ENCODE assay signal across 12 cellular contexts in the genomic region with DNA sequence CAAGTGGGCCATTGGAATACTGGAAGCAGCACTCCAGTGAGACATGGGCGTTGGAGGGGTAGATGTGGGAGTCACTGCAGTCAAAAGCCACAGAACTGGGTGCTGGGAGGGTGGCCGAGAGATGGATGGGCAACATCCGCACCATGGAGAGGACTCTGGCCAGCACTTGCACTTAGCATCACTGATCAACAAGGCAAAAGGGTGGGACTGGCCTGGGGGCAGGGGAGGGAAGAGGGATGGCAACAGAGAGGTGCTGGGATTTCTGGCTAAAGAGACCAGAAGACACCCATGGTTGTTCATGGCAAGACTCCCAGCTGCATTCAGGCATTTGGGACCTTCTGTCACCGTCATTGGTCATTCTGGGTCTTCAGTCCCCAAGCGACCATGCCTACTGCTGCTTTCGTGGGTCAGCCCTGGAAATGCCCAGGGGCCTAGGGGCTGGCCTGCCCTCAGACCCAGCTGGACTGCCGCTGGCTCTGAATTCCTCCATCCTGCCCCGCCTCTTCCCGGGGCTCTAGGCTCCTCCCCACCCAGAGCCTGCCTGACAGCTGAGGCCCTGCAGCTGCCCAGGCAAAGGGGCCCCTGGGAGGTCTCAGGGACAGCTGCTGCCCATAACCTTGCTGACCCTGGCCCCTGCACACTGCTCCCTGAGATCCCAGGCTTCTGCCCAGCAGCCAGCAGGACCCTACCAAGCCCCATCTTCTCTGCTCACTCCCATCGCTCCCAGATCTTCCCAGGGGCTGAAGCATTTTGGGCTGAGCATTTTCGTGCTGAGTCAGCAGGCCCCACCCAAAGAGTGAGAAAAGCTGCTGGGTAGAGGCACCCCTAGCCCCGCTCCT. TPM values are rescaled to one million over a fixed set of nuclear protein-coding genes. Genes with fewer than 3 reads are reported as not detected.
DNase-seq lines count a peak whose midpoint lies in the region; ATAC-seq, FAIRE-seq and TF ChIP-seq lines count a peak whose summit lies in the region.
"Had no signal": no experiment of that assay in that cellular context is flagged by ENCODE, and none has a peak within 500 bp of the region (broad histone marks: within the 10 kb centered on the region; RNA-seq: fewer than 3 reads in every experiment).

No MANE protein-coding gene starts in this region.

- no peaks in the 10 kb centered on the region for H3K9me3 ChIP-seq in A549
- no peaks in the 10 kb centered on the region for H3K9me3 ChIP-seq in Peyer's patch

- peaks cover 4% of the 10 kb centered on the region for H3K36me3 Mint-ChIP-seq in nephron (ENCODE audit: low read depth)
- H3K36me3 Mint-ChIP-seq in activated T-cell treated with anti-CD3 and anti-CD28 coated beads, Interleukin-2, amount 50 U/mL, for 72 hours (ENCODE audit: insufficient read depth in 2 of 2): peaks cover 3 to 11% of the 10 kb centered on the region in 2 donors

- CTCF ChIA-PET in A549 (lab: Yijun Ruan, JAX): interaction anchor here (0.6 to 78.3 kb wide), 3 partner anchors 14 to 66 kb away, joined by 4 to 3090 read pairs (median 3090); partner anchors contain the start of genes CDC42EP2, DPF2, POLA2 and TIGD3

- POLR2A ChIA-PET in A549 (lab: Yijun Ruan, JAX): no interaction called here

- H3K36me3 ChIP-seq in Peyer's patch: no peaks in the 10 kb centered on the region

- no peaks in the 10 kb centered on the region for H3K9me3 Mint-ChIP-seq in nephron
- H3K9me3 Mint-ChIP-seq in activated T-cell treated with anti-CD3 and anti-CD28 coated beads, Interleukin-2, amount 50 U/mL, for 72 hours: no peaks in the 10 kb centered on the region

- H3K4me3 Mint-ChIP-seq in nephron: peak overlapping the region; percentile 40 to 48 (median 45)
- no peak overlapping the region for H3K4me3 Mint-ChIP-seq in activated T-cell treated with anti-CD3 and anti-CD28 coated beads, Interleukin-2, amount 50 U/mL, for 72 hours

- peak overlapping the region in 1 of 2 experiments; percentile 66; a peak in 1 of 6 replicates for H3K27ac ChIP-seq in A549
- H3K27ac ChIP-seq in Peyer's patch: peak overlapping the region in 3 of 4 donors; percentile 13 to 45 (median 22)
- H3K27ac ChIP-seq in foreskin keratinocyte: no peak overlapping the region
- H3K27ac ChIP-seq: coronary artery had no signal

- peak; percentile 52 to 56; a peak in 4 of 6 replicates for ATAC-seq in A549
- peak; percentile 21 for ATAC-seq in foreskin keratinocyte
- no peak for ATAC-seq in activated T-cell treated with anti-CD3 and anti-CD28 coated beads, Interleukin-2, amount 50 U/mL, for 72 hours (replicated peaks in 1 of 2)
- ATAC-seq in HG03097 (IDR thresholded peaks at IDR 0.05; ENCODE audit: low FRiP score, unreplicated experiment): no peak

- peak overlapping the region; percentile 91 to 98 (median 97) for H3K27ac Mint-ChIP-seq in nephron
- no peak overlapping the region for H3K27ac Mint-ChIP-seq in activated T-cell treated with anti-CD3 and anti-CD28 coated beads, Interleukin-2, amount 50 U/mL, for 72 hours

- DNase-seq in A549 (ENCODE audit: low read depth in 1 of 2, low spot score in 1 of 2): no peak
- no peak for DNase-seq in Peyer's patch
- DNase-seq in foreskin keratinocyte: no peak
- DNase-seq in effector CD8-positive, alpha-beta T cell (lab: John Stamatoyannopoulos, UW): no peak
- DNase-seq in NCI-H748 treated with DMSO at 0.1 percent for 48 hours (lab: John Stamatoyannopoulos, UW): no peak
- no peak for DNase-seq in activated T-cell treated with anti-CD3 and anti-CD28 coated beads, Interleukin-2, amount 50 U/mL, for 72 hours
- DNase-seq: stimulated activated CD4-positive, alpha-beta T cell treated with anti-CD3 and anti-CD28 coated beads, Interleukin-4, amount 100 ng/mL, for 4 hours had no signal

- no peak for TF ChIP-seq POLR2A in A549 (IDR thresholded peaks at IDR 0.05; ENCODE audit: low read length)
- no peak for TF ChIP-seq POLR2A in Peyer's patch (IDR thresholded peaks at IDR 0.05)

- H3K4me1 Mint-ChIP-seq in nephron: peaks cover 68% of the 10 kb centered on the region
- no peaks in the 10 kb centered on the region for H3K4me1 Mint-ChIP-seq in activated T-cell treated with anti-CD3 and anti-CD28 coated beads, Interleukin-2, amount 50 U/mL, for 72 hours (ENCODE audit: low read depth)

- H3K27me3 ChIP-seq in Peyer's patch (no peaks in the 10 kb centered on the region), foreskin keratinocyte (no peaks in the 10 kb centered on the region)

- 82% methylated on average over 12 of the region's 12 CpGs for WGBS in A549 (ENCODE audit: missing lambda C conversion rate)

- FAIRE-seq in A549 (lab: Jason Lieb, UNC): no peak
- FAIRE-seq: RCC 7860 had no signal

- TF ChIP-seq EP300 in A549 (IDR thresholded peaks at IDR 0.05): no peak

- no peak for TF ChIP-seq RAD21 in A549 (conservative IDR thresholded peaks at IDR 0.05 in 1 of 2, IDR thresholded peaks at IDR 0.05 in 1 of 2)

- peaks cover 18% of the 10 kb centered on the region for H3K4me1 ChIP-seq in A549
- H3K4me1 ChIP-seq in Peyer's patch: peaks cover 0 to 44% (median 0%) of the 10 kb centered on the region in 4 donors
- no peaks in the 10 kb centered on the region for H3K4me1 ChIP-seq in foreskin keratinocyte

- H3K4me2 ChIP-seq in A549: no peak overlapping the region

- H3K27me3 Mint-ChIP-seq in nephron (ENCODE audit: low read depth): peaks cover 4% of the 10 kb centered on the region
- no peaks in the 10 kb centered on the region for H3K27me3 Mint-ChIP-seq in activated T-cell treated with anti-CD3 and anti-CD28 coated beads, Interleukin-2, amount 50 U/mL, for 72 hours (ENCODE audit: low read depth)

- H3K4me3 ChIP-seq in A549 (no peak overlapping the region), Peyer's patch (no peak overlapping the region)
- H3K4me3 ChIP-seq: coronary artery had no signal

- no peak for TF ChIP-seq CTCF in A549 (IDR thresholded peaks at IDR 0.05)
- no peak for TF ChIP-seq CTCF in Peyer's patch (IDR thresholded peaks at IDR 0.05)
- no peak for TF ChIP-seq CTCF in foreskin keratinocyte (conservative IDR thresholded peaks at IDR 0.05)
- TF ChIP-seq CTCF in nephron (IDR thresholded peaks at IDR 0.05; ENCODE audit: unreplicated experiment in 3 of 3): no peak

TF ChIP-seq in A549, 52 proteins besides CTCF, POLR2A, EP300 and RAD21:
- TF ChIP-seq ZFP36 (IDR thresholded peaks at IDR 0.05; ENCODE audit: borderline replicate concordance, partially characterized antibody) (no peak), JUNB (IDR thresholded peaks at IDR 0.05) (no peak), TFCP2L1 (CRISPR knock-in tag; IDR thresholded peaks at IDR 0.05) (no peak), MAFK (IDR thresholded peaks at IDR 0.05; ENCODE audit: partially characterized antibody) (peak; percentile 96)

RNA-seq across cellular contexts. Expression of gene CDC42EP2, which starts 13.0 kb away (rescaled TPM):
- polyA plus RNA-seq in A549 (2011; rRNA removed) (3.0 and 3.7 TPM in 2 replicates), A549 (2017; fragmentation: RNase III; extraction: RNeasy Plus Mini Kit Qiagen cat#74134 plus additional on column Dnase treatment) (8.0 to 10.1 TPM (median 8.5 TPM) in 3 replicates), foreskin keratinocyte (26.2 and 31.5 TPM in 2 replicates)
- polyA plus RNA-seq in A549 (2012; cell fraction: cytosol; rRNA removed): 5.1 and 5.7 TPM in 2 replicates
- polyA plus RNA-seq in A549 (2012; cell fraction: nucleus; rRNA removed): 8.7 and 14.7 TPM in 2 replicates
- 6.1 and 10.5 TPM in 2 replicates for polyA minus RNA-seq in A549 (2011; rRNA and poly(A)+ RNA removed)
- total RNA-seq in Peyer's patch (10 to 100 TPM; 13.2 to 26.9 (median 24.7) TPM), foreskin keratinocyte (20.3 and 22.2 TPM in 2 replicates)
- 1 to 10 TPM; 1.4 to 2.3 TPM for total RNA-seq in activated T-cell treated with anti-CD3 and anti-CD28 coated beads, Interleukin-2, amount 50 U/mL, for 72 hours

RNA-seq across cellular contexts. Expression of gene DPF2, which starts 31.9 kb away (rescaled TPM):
- 35.6 and 36.3 TPM in 2 replicates for polyA plus RNA-seq in A549 (2011; rRNA removed)
- polyA plus RNA-seq in A549 (2012; cell fraction: cytosol; rRNA removed): 41.8 and 42.1 TPM in 2 replicates
- polyA plus RNA-seq in A549 (2012; cell fraction: nucleus; rRNA removed): 58.6 and 62.1 TPM in 2 replicates
- 34.8 to 39.8 TPM (median 35.7 TPM) in 3 replicates for polyA plus RNA-seq in A549 (2017; fragmentation: RNase III; extraction: RNeasy Plus Mini Kit Qiagen cat#74134 plus additional on column Dnase treatment)
- polyA minus RNA-seq in A549 (2011; rRNA and poly(A)+ RNA removed): 45.4 and 46.9 TPM in 2 replicates
- 10 to 100 TPM; 25.0 to 47.0 (median 39.5) TPM for total RNA-seq in Peyer's patch
- total RNA-seq in foreskin keratinocyte: 29.1 and 31.7 TPM in 2 replicates
- 38.0 and 38.7 TPM in 2 replicates for polyA plus RNA-seq in foreskin keratinocyte
- total RNA-seq in activated T-cell treated with anti-CD3 and anti-CD28 coated beads, Interleukin-2, amount 50 U/mL, for 72 hours: 100 to 1,000 TPM; 110 to 139 TPM

RNA-seq across cellular contexts. Expression of gene POLA2, which starts 39.9 kb away (rescaled TPM):
- polyA plus RNA-seq in A549 (2011; rRNA removed) (52.3 and 55.6 TPM in 2 replicates), A549 (2017; fragmentation: RNase III; extraction: RNeasy Plus Mini Kit Qiagen cat#74134 plus additional on column Dnase treatment) (33.8 to 34.5 TPM (median 34.1 TPM) in 3 replicates), foreskin keratinocyte (39.8 and 42.7 TPM in 2 replicates)
- polyA plus RNA-seq in A549 (2012; cell fraction: cytosol; rRNA removed): 39.9 and 40.1 TPM in 2 replicates
- 57.3 and 71.4 TPM in 2 replicates for polyA plus RNA-seq in A549 (2012; cell fraction: nucleus; rRNA removed)
- polyA minus RNA-seq in A549 (2011; rRNA and poly(A)+ RNA removed): 48.8 and 54.1 TPM in 2 replicates
- total RNA-seq in Peyer's patch (10 to 100 TPM in 2 of 4 donors, 1 to 10 TPM in 2; 6.8 to 25.6 (median 13.1) TPM), foreskin keratinocyte (30.6 and 30.8 TPM in 2 replicates)
- 10 to 100 TPM; 54.2 to 67.0 TPM for total RNA-seq in activated T-cell treated with anti-CD3 and anti-CD28 coated beads, Interleukin-2, amount 50 U/mL, for 72 hours

RNA-seq across cellular contexts. Expression of gene TIGD3, which starts 52.8 kb away (rescaled TPM):
- polyA plus RNA-seq in A549 (2011; rRNA removed): 0.30 and 0.37 TPM in 2 replicates
- 0.48 and 0.73 TPM in 2 replicates for polyA plus RNA-seq in A549 (2012; cell fraction: cytosol; rRNA removed)
- polyA plus RNA-seq in A549 (2012; cell fraction: nucleus; rRNA removed): 1.2 and 1.3 TPM in 2 replicates
- 0.54 to 0.71 TPM (median 0.66 TPM) in 3 replicates for polyA plus RNA-seq in A549 (2017; fragmentation: RNase III; extraction: RNeasy Plus Mini Kit Qiagen cat#74134 plus additional on column Dnase treatment)
- 0.15 and 0.29 TPM in 2 replicates for polyA minus RNA-seq in A549 (2011; rRNA and poly(A)+ RNA removed)
- 10 to 100 TPM in 1 of 4 donors, 1 to 10 TPM in 3; 3.3 to 11.7 (median 7.7) TPM for total RNA-seq in Peyer's patch
- total RNA-seq in foreskin keratinocyte: 0.07 and 0.14 TPM in 2 replicates
- polyA plus RNA-seq in foreskin keratinocyte: 0.10 and 0.13 TPM in 2 replicates
- total RNA-seq in activated T-cell treated with anti-CD3 and anti-CD28 coated beads, Interleukin-2, amount 50 U/mL, for 72 hours: 1 to 10 TPM; 1.3 to 1.8 TPM
- total RNA-seq: mesenteric fat pad had no signal

Comparison
In these comparisons a context has a peak if more than half of its experiments do, and no peak if none do; other contexts are left out.
1. ATAC-seq: peak in A549 (2 of 2) and foreskin keratinocyte (single experiment); none in activated T-cell treated with anti-CD3 and anti-CD28 coated beads, Interleukin-2, amount 50 U/mL, for 72 hours (0 of 2) and HG03097 (single experiment).
2. H3K4me3 Mint-ChIP-seq: peak in nephron (3 of 3); none in activated T-cell treated with anti-CD3 and anti-CD28 coated beads, Interleukin-2, amount 50 U/mL, for 72 hours (0 of 2).